ENCODE assay signal across 26 cellular contexts in genomic region chr17:64531955-64532371, GRCh38. TPM values are rescaled to one million over a fixed set of nuclear protein-coding genes. Genes with fewer than 3 reads are reported as not detected.
DNase-seq lines count a peak whose midpoint lies in the region; ATAC-seq and TF ChIP-seq lines count a peak whose summit lies in the region.
"Had no signal": no experiment of that assay in that cellular context is flagged by ENCODE, and none has a peak within 500 bp of the region (broad histone marks: within the 10 kb centered on the region; RNA-seq: fewer than 3 reads in every experiment).

No MANE protein-coding gene starts in this region.

- intact Hi-C loops in Right ventricle myocardium superior (cut with DNase I) (no loop called here), left ventricle myocardium inferior (cut with micrococcal nuclease) (no loop called here)

- H3K27me3 ChIP-seq in left ventricle myocardium inferior (ENCODE audit: low read depth), result no peaks in the 10 kb centered on the region
- H3K27me3 ChIP-seq: uterus had no signal

- TF ChIP-seq CTCF in left ventricle myocardium inferior (IDR thresholded peaks at IDR 0.05; ENCODE audit: borderline replicate concordance), result no peak
- TF ChIP-seq CTCF in astrocyte of the spinal cord (IDR thresholded peaks at IDR 0.05; ENCODE audit: low read depth, low read length), result no peak

- peaks cover 100% of the 10 kb centered on the region for H3K36me3 ChIP-seq in left ventricle myocardium inferior
- H3K36me3 ChIP-seq: uterus had no signal

- no peak overlapping the region for H3K27ac ChIP-seq in left ventricle myocardium inferior (replicated peaks)
- H3K27ac ChIP-seq: uterus had no signal

- no peak overlapping the region for H3K4me3 ChIP-seq in left ventricle myocardium inferior
- H3K4me3 ChIP-seq in astrocyte of the spinal cord (ENCODE audit: low read depth, low read length), result no peak overlapping the region
- H3K4me3 ChIP-seq: uterus had no signal

- peak; percentile 18 for ATAC-seq in Right ventricle myocardium superior (ENCODE audit: poor library complexity)
- no peak for ATAC-seq in GM19395 (IDR thresholded peaks at IDR 0.05; ENCODE audit: unreplicated experiment)
- ATAC-seq: esophagus mucosa, left lobe of liver had no signal

- no peaks in the 10 kb centered on the region for H3K4me1 ChIP-seq in left ventricle myocardium inferior
- H3K4me1 ChIP-seq: uterus had no signal

- in situ Hi-C loops in astrocyte of the spinal cord (cut with HindIII; ENCODE audit: low sequenced_read_pairs), result no loop called here

- no peak for DNase-seq in Right ventricle myocardium superior
- DNase-seq in left ventricle myocardium inferior, result no peak
- peak; percentile 75 for DNase-seq in astrocyte of the spinal cord (ENCODE audit: low read depth, low spot score)
- DNase-seq in myocyte (ENCODE audit: low read depth), result peak; percentile 58
- DNase-seq in inferior parietal cortex (ENCODE audit: extremely low spot score), result no peak
- no peak for DNase-seq in pons (ENCODE audit: low spot score)
- no peak for DNase-seq in activated naive CD4-positive, alpha-beta T cell treated with Interleukin-2 at 50 U/mL for 16 hours
- DNase-seq: activated CD4-positive, alpha-beta T cell treated with anti-CD3 and anti-CD28 coated beads, Interleukin-2, amount 10 ng/mL, durations not matched to agents 7 days and 5 days; activated CD8-positive, alpha-beta memory T cell treated with anti-CD3 and anti-CD28 coated beads, Interleukin-2, amount 50 U/mL, for 4 hours; activated gamma-delta T cell; amygdala; CD4-positive, alpha-beta memory T cell; effector CD4-positive, alpha-beta T cell; GF-D8; head of caudate nucleus; KG1; NCI-H1694; NCI-H774; OCI-M1; retina; SHP77; substantia nigra; uterus had no signal

- H3K9me3 ChIP-seq in left ventricle myocardium inferior (replicated peaks), result no peaks in the 10 kb centered on the region
- H3K9me3 ChIP-seq: uterus had no signal

RNA-seq across cellular contexts. Expression of gene CEP95, which starts 25.2 kb away (rescaled TPM):
- 11.2 TPM for total RNA-seq in Right ventricle myocardium superior
- total RNA-seq in left ventricle myocardium inferior, result 10.1 TPM
- 23.3 and 24.4 TPM in 2 replicates for total RNA-seq in myocyte
- polyA plus RNA-seq in myocyte (2012), result 19.6 TPM

RNA-seq across cellular contexts. Expression of gene DDX5, which starts 25.9 kb away (rescaled TPM):
- 262 TPM for total RNA-seq in Right ventricle myocardium superior
- total RNA-seq in left ventricle myocardium inferior, result 326 TPM
- 300 and 476 TPM in 2 replicates for total RNA-seq in myocyte
- 504 TPM for polyA plus RNA-seq in myocyte (2012)

RNA-seq across cellular contexts. Expression of gene POLG2, which starts 35.1 kb away (rescaled TPM):
- total RNA-seq in Right ventricle myocardium superior (7.4 TPM), left ventricle myocardium inferior (9.7 TPM), myocyte (10.5 and 14.5 TPM in 2 replicates)
- 9.3 TPM for polyA plus RNA-seq in myocyte (2012)

Comparison
In these comparisons a context has a peak if more than half of its experiments do, and no peak if none do; other contexts are left out.
1. DNase-seq: peak in astrocyte of the spinal cord (single experiment) and myocyte (single experiment); none in Right ventricle myocardium superior (single experiment), left ventricle myocardium inferior (single experiment), inferior parietal cortex (single experiment), pons (single experiment) and activated naive CD4-positive, alpha-beta T cell treated with Interleukin-2 at 50 U/mL for 16 hours (single experiment).